10 cellular contexts compared by ENCODE assay signal in the genomic region with DNA sequence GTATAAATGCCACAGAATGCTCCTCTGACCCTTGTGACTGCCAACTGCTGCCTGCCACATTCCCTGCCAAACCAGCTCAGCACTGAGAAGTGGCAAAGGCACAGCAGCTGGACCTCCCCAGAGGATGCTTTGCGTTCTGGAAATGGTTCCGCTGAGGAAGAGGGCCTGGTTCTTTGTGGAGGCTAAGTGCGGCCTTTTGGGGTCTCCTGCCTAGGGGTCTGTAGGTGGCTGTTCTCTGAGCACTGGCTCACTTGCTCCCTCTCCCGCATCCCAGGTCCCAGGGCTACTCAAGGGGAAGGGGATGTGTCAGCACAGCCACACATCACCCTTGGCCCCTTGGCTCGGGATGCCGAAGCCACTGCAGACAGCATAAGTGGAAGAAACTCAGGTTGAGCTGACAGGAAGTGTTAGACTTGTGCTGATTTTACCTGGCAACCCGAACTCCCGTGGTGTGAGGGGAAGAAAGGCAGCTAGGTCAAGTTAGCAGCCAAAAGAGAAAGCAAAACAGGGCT. TPM values are rescaled to one million over a fixed set of nuclear protein-coding genes. Genes with fewer than 3 reads are reported as not detected.
DNase-seq lines count a peak whose midpoint lies in the region; ATAC-seq and TF ChIP-seq lines count a peak whose summit lies in the region.
"Had no signal": no experiment of that assay in that cellular context is flagged by ENCODE, and none has a peak within 500 bp of the region (broad histone marks: within the 10 kb centered on the region; RNA-seq: fewer than 3 reads in every experiment).

No MANE protein-coding gene starts in this region.

- peak overlapping the region; percentile 30 for H3K4me3 ChIP-seq in CD8-positive, alpha-beta T cell (ENCODE audit: low read depth, low read length)
- H3K4me3 ChIP-seq in neutrophil (ENCODE audit: low read depth in 1 of 2, low read length in 1 of 2), result no peak overlapping the region
- H3K4me3 ChIP-seq: BLaER1 treated with 17β-estradiol and CSF1 and Interleukin-3, amounts not matched to agents 10 nM and 100 nM had no signal

- peak overlapping the region; percentile 82 for H3K4me3 Mint-ChIP-seq in CD8-positive, alpha-beta T cell
- peak overlapping the region; percentile 54 for H3K4me3 Mint-ChIP-seq in activated CD4-positive, alpha-beta T cell treated with anti-CD3 and anti-CD28 coated beads, Interleukin-2, amount 10 ng/mL, durations not matched to agents 7 days and 5 days
- H3K4me3 Mint-ChIP-seq in chondrocyte (ENCODE audit: unreplicated experiment), result no peak overlapping the region

- H3K27ac Mint-ChIP-seq in CD8-positive, alpha-beta T cell, result peak overlapping the region; percentile 100
- peak overlapping the region; percentile 96 for H3K27ac Mint-ChIP-seq in activated CD4-positive, alpha-beta T cell treated with anti-CD3 and anti-CD28 coated beads, Interleukin-2, amount 10 ng/mL, durations not matched to agents 7 days and 5 days
- H3K27ac Mint-ChIP-seq in chondrocyte (ENCODE audit: unreplicated experiment), result peak overlapping the region; percentile 59

- peaks cover 7% of the 10 kb centered on the region for H3K36me3 Mint-ChIP-seq in CD8-positive, alpha-beta T cell
- H3K36me3 Mint-ChIP-seq in activated CD4-positive, alpha-beta T cell treated with anti-CD3 and anti-CD28 coated beads, Interleukin-2, amount 10 ng/mL, durations not matched to agents 7 days and 5 days (ENCODE audit: low read depth), result peaks cover 23% of the 10 kb centered on the region
- peaks cover 6% of the 10 kb centered on the region for H3K36me3 Mint-ChIP-seq in chondrocyte (ENCODE audit: low read depth)

- no peaks in the 10 kb centered on the region for H3K27me3 Mint-ChIP-seq in CD8-positive, alpha-beta T cell (ENCODE audit: low read depth)
- no peaks in the 10 kb centered on the region for H3K27me3 Mint-ChIP-seq in activated CD4-positive, alpha-beta T cell treated with anti-CD3 and anti-CD28 coated beads, Interleukin-2, amount 10 ng/mL, durations not matched to agents 7 days and 5 days
- H3K27me3 Mint-ChIP-seq in chondrocyte (ENCODE audit: low read depth), result no peaks in the 10 kb centered on the region

- POLR2A ChIA-PET in CD8-positive, alpha-beta T cell (lab: Charles Lee), result interaction anchor here (0.9 to 2.4 kb wide), 22 partner anchors 12 to 342 kb away, joined by 3 to 24 read pairs (median 6); a partner anchor contains a TSS
- POLR2A ChIA-PET in activated CD4-positive, alpha-beta T cell treated with anti-CD3 and anti-CD28 coated beads, Interleukin-2, amount 10 ng/mL, durations not matched to agents 7 days and 5 days (lab: Charles Lee), result no interaction called here

- H3K4me1 ChIP-seq in CD8-positive, alpha-beta T cell (ENCODE audit: insufficient read depth, low read length), result peaks cover 26% of the 10 kb centered on the region
- peaks cover 0 to 9% of the 10 kb centered on the region in 2 experiments for H3K4me1 ChIP-seq in neutrophil (ENCODE audit: control insufficient read depth in 1 of 2, insufficient read depth in 1 of 2, low read depth in 1 of 2, low read length in 1 of 2)

- DNase-seq in CD8-positive, alpha-beta T cell, result peak; percentile 26 to 76 (median 59)
- peak; percentile 78 for DNase-seq in activated CD4-positive, alpha-beta T cell treated with anti-CD3 and anti-CD28 coated beads, Interleukin-2, amount 10 ng/mL, durations not matched to agents 7 days and 5 days
- no peak for DNase-seq in chondrocyte (ENCODE audit: low spot score)
- no peak for DNase-seq in MV-4-11 (lab: John Stamatoyannopoulos, UW)
- no peak for DNase-seq in NCI-H1417 treated with DMSO at 0.1 percent for 48 hours (lab: John Stamatoyannopoulos, UW)
- no peak for DNase-seq in HUDEP-2 (lab: John Stamatoyannopoulos, UW; ENCODE audit: unreplicated experiment in 76 of 76)
- no peak for DNase-seq in LoVo (ENCODE audit: low spot score)
- DNase-seq: NCI-H146 had no signal

- H3K27me3 ChIP-seq in CD8-positive, alpha-beta T cell (ENCODE audit: insufficient read depth, low read length), result no peaks in the 10 kb centered on the region
- H3K27me3 ChIP-seq in neutrophil, result no peaks in the 10 kb centered on the region
- H3K27me3 ChIP-seq: BLaER1 treated with 17β-estradiol and CSF1 and Interleukin-3, amounts not matched to agents 10 nM and 100 nM had no signal

- CTCF ChIA-PET in CD8-positive, alpha-beta T cell (lab: Charles Lee), result interaction anchor here (0.6 to 5.1 kb wide), 66 partner anchors 9 to 544 kb away, joined by 3 to 62 read pairs (median 5); a partner anchor contains a TSS
- CTCF ChIA-PET in activated CD4-positive, alpha-beta T cell treated with anti-CD3 and anti-CD28 coated beads, Interleukin-2, amount 10 ng/mL, durations not matched to agents 7 days and 5 days (lab: Charles Lee), result interaction anchor here (1.0 to 2.6 kb wide), 9 partner anchors 9 to 227 kb away, joined by 3 to 12 read pairs (median 4); no protein-coding TSS in a partner anchor

- peak overlapping the region; percentile 64 for H3K27ac ChIP-seq in CD8-positive, alpha-beta T cell (ENCODE audit: low read depth, low read length)
- H3K27ac ChIP-seq in neutrophil, result peak overlapping the region; percentile 3

- peaks cover 13% of the 10 kb centered on the region for H3K9me3 Mint-ChIP-seq in CD8-positive, alpha-beta T cell
- H3K9me3 Mint-ChIP-seq in activated CD4-positive, alpha-beta T cell treated with anti-CD3 and anti-CD28 coated beads, Interleukin-2, amount 10 ng/mL, durations not matched to agents 7 days and 5 days, result peaks cover 24% of the 10 kb centered on the region
- H3K9me3 Mint-ChIP-seq in chondrocyte (ENCODE audit: low read depth), result peaks cover 15% of the 10 kb centered on the region

- no peaks in the 10 kb centered on the region for H3K36me3 ChIP-seq in CD8-positive, alpha-beta T cell (ENCODE audit: insufficient read depth, low read length)
- H3K36me3 ChIP-seq in neutrophil, result no peaks in the 10 kb centered on the region
- H3K36me3 ChIP-seq: BLaER1 treated with 17β-estradiol and CSF1 and Interleukin-3, amounts not matched to agents 10 nM and 100 nM had no signal

- H3K4me1 Mint-ChIP-seq in CD8-positive, alpha-beta T cell (ENCODE audit: low read depth), result peaks cover 28% of the 10 kb centered on the region
- H3K4me1 Mint-ChIP-seq in activated CD4-positive, alpha-beta T cell treated with anti-CD3 and anti-CD28 coated beads, Interleukin-2, amount 10 ng/mL, durations not matched to agents 7 days and 5 days, result peaks cover 30% of the 10 kb centered on the region
- peaks cover 9% of the 10 kb centered on the region for H3K4me1 Mint-ChIP-seq in chondrocyte (ENCODE audit: low read depth)

- H3K9me3 ChIP-seq in CD8-positive, alpha-beta T cell (ENCODE audit: low read length), result no peaks in the 10 kb centered on the region
- no peaks in the 10 kb centered on the region for H3K9me3 ChIP-seq in neutrophil

- TF ChIP-seq CTCF in CD8-positive, alpha-beta T cell (IDR thresholded peaks at IDR 0.05), result no peak
- TF ChIP-seq CTCF in chondrocyte (IDR thresholded peaks at IDR 0.05) (no peak), neutrophil (IDR thresholded peaks at IDR 0.05) (no peak)

- intact Hi-C loops in CD8-positive, alpha-beta T cell (cut with DNase I, micrococcal nuclease), result loop anchor here (1.0 to 10.0 kb wide), 11 partner anchors 18 to 1036 kb away; a partner anchor contains a TSS

- ATAC-seq in CD8-positive, alpha-beta T cell, result peak; percentile 94

RNA-seq across cellular contexts. Expression of a gene that starts 56.8 kb away (rescaled TPM):
- total RNA-seq in CD8-positive, alpha-beta T cell, result 10 to 100 TPM in 1 of 2 experiments, 1 to 10 TPM in 1; 9.8 to 11.0 TPM
- total RNA-seq in activated CD4-positive, alpha-beta T cell treated with anti-CD3 and anti-CD28 coated beads, Interleukin-2, amount 10 ng/mL, durations not matched to agents 7 days and 5 days, result 1 to 10 TPM; 6.7 to 6.9 TPM
- total RNA-seq in chondrocyte, result 14.0 to 17.3 TPM (median 14.3 TPM) in 3 replicates

Comparison
In these comparisons a context has a peak if more than half of its experiments do, and no peak if none do; other contexts are left out.
1. DNase-seq: peak in CD8-positive, alpha-beta T cell (7 of 7) and activated CD4-positive, alpha-beta T cell treated with anti-CD3 and anti-CD28 coated beads, Interleukin-2, amount 10 ng/mL, durations not matched to agents 7 days and 5 days (single experiment); none in chondrocyte (single experiment), MV-4-11 (single experiment), NCI-H1417 treated with DMSO at 0.1 percent for 48 hours (single experiment), HUDEP-2 (0 of 76) and LoVo (single experiment).
2. Peak in every context shown above with its lines, with median percentiles within 50 percentile points of each other: H3K27ac Mint-ChIP-seq.